ENCODE assay signal across 8 cellular contexts in the genomic region with DNA sequence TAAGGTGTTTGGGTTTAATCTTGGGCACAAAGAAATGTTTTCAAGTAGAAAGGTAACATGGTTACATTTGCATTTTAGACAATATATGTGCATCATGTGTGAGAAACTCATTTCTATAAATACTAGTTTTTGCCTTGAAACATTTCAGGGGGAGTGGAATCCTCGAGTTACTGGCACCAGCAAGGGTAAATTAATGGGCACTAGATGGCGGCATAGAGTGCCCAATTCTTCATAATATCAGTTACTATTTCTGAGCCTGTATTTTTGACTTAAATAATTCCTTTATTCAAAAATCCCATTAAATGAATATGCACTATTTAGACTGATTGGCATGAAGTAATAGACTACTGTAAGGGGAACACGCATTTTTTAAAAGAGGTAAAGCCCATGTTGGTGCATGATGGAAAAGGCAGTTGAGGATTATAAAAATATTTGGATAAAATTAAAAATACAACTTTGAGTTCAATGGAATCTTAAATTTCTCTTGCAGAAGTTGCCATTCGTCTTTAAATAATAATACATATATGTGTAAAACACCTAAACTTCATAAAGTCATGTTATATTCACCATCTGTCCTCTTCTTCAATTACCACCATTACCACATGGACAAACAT.
DNase-seq lines count a peak whose midpoint lies in the region; ATAC-seq and TF ChIP-seq lines count a peak whose summit lies in the region.

No MANE protein-coding gene starts in this region.

- DNase-seq in NOMO-1 treated with DMSO at 0.1 percent for 48 hours (lab: John Stamatoyannopoulos, UW; ENCODE audit: unreplicated experiment): peak; percentile 18
- no peak for DNase-seq in NOMO-1 treated with dmso at 0.1 percent for 144 hours (lab: John Stamatoyannopoulos, UW; ENCODE audit: unreplicated experiment)
- peak; percentile 31 for DNase-seq in RWPE1 (ENCODE audit: low spot score)
- peak; percentile 68 for DNase-seq in brain microvascular endothelial cell
- peak; percentile 3 to 10 for DNase-seq in stimulated activated naive CD8-positive, alpha-beta T cell treated with anti-CD3 and anti-CD28 coated beads, Interleukin-15, amount 100 ng/mL, for 72 hours
- DNase-seq in NCI-H187 (lab: John Stamatoyannopoulos, UW): no peak

- no peaks in the 10 kb centered on the region for H3K4me1 ChIP-seq in liver (ENCODE audit: control insufficient read depth in 4 of 4, insufficient read depth in 4 of 4, low read length in 3 of 4)

- no peaks in the 10 kb centered on the region for H3K27me3 Mint-ChIP-seq in stimulated activated naive CD8-positive, alpha-beta T cell treated with anti-CD3 and anti-CD28 coated beads, Interleukin-15, amount 100 ng/mL, for 72 hours

- POLR2A ChIA-PET in RWPE1 (lab: Yijun Ruan, JAX; ENCODE audit: low non-redundant PET): no interaction called here

- no peak overlapping the region for H3K27ac ChIP-seq in RWPE1
- no peak overlapping the region for H3K27ac ChIP-seq in brain microvascular endothelial cell
- H3K27ac ChIP-seq in liver (ENCODE audit: low read depth in 1 of 2, low read length in 2 of 2): no peak overlapping the region

- no peaks in the 10 kb centered on the region for H3K36me3 ChIP-seq in brain microvascular endothelial cell (replicated peaks)
- no peaks in the 10 kb centered on the region for H3K36me3 ChIP-seq in liver (ENCODE audit: control insufficient read depth in 4 of 4, insufficient read depth in 3 of 4, low read depth in 1 of 4, low read length in 3 of 4)

- TF ChIP-seq CTCF in RWPE1 (conservative IDR thresholded peaks at IDR 0.05; ENCODE audit: low read depth) (peak; percentile 80), brain microvascular endothelial cell (IDR thresholded peaks at IDR 0.05; ENCODE audit: low read depth, low read length, missing control alignments) (peak; percentile 78), liver (IDR thresholded peaks at IDR 0.05; ENCODE audit: low read depth, low read length, missing input control) (peak; percentile 65)

- peak; percentile 73 to 79 for TF ChIP-seq RAD21 in liver (IDR thresholded peaks at IDR 0.05)

- H3K27me3 ChIP-seq in brain microvascular endothelial cell (replicated peaks) (no peaks in the 10 kb centered on the region), liver (ENCODE audit: control insufficient read depth in 4 of 4, insufficient read depth in 4 of 4, low read length in 3 of 4) (no peaks in the 10 kb centered on the region)

- ATAC-seq in HG03159 (IDR thresholded peaks at IDR 0.05; ENCODE audit: unreplicated experiment): peak; percentile 72
- ATAC-seq in stimulated activated naive CD8-positive, alpha-beta T cell treated with anti-CD3 and anti-CD28 coated beads, Interleukin-15, amount 100 ng/mL, for 72 hours: no peak

- H3K4me3 Mint-ChIP-seq in stimulated activated naive CD8-positive, alpha-beta T cell treated with anti-CD3 and anti-CD28 coated beads, Interleukin-15, amount 100 ng/mL, for 72 hours: no peak overlapping the region

- no peak overlapping the region for H3K9ac ChIP-seq in liver (ENCODE audit: low read depth in 1 of 2, low read length in 2 of 2)

- no peak overlapping the region for H3K4me3 ChIP-seq in brain microvascular endothelial cell (ENCODE audit: low read depth, low read length)
- no peak overlapping the region for H3K4me3 ChIP-seq in liver (ENCODE audit: low read depth in 1 of 3, low read length in 3 of 3)

- no peaks in the 10 kb centered on the region for H3K9me3 Mint-ChIP-seq in stimulated activated naive CD8-positive, alpha-beta T cell treated with anti-CD3 and anti-CD28 coated beads, Interleukin-15, amount 100 ng/mL, for 72 hours

- in situ Hi-C loops in brain microvascular endothelial cell (cut with HindIII; ENCODE audit: low pct_ligation_motif_present, low sequenced_read_pairs): no loop called here

- 35% methylated on average over 4 of the region's 4 CpGs for WGBS in liver

- no peaks in the 10 kb centered on the region for H3K9me3 ChIP-seq in liver (ENCODE audit: control insufficient read depth in 4 of 4, low read length in 3 of 4)

- CTCF ChIA-PET in RWPE1 (lab: Yijun Ruan, JAX): interaction anchor here (0.6 to 0.7 kb wide), 2 partner anchors 255 to 656 kb away, joined by 3 read pairs; no protein-coding TSS in a partner anchor

- peaks cover 15% of the 10 kb centered on the region for H3K4me1 Mint-ChIP-seq in stimulated activated naive CD8-positive, alpha-beta T cell treated with anti-CD3 and anti-CD28 coated beads, Interleukin-15, amount 100 ng/mL, for 72 hours

- no peak overlapping the region for H3K27ac Mint-ChIP-seq in stimulated activated naive CD8-positive, alpha-beta T cell treated with anti-CD3 and anti-CD28 coated beads, Interleukin-15, amount 100 ng/mL, for 72 hours

TF ChIP-seq in liver, 16 proteins besides CTCF, POLR2A, EP300 and RAD21:
- TF ChIP-seq SP1 (IDR thresholded peaks at IDR 0.05) (no peak), FOXA2 (IDR thresholded peaks at IDR 0.05) (no peak), YY1 (IDR thresholded peaks at IDR 0.05) (no peak), ZBTB33 (IDR thresholded peaks at IDR 0.05) (no peak)

Comparison
In these comparisons a context has a peak if more than half of its experiments do, and no peak if none do; other contexts are left out.
1. DNase-seq: peak in NOMO-1 treated with DMSO at 0.1 percent for 48 hours (single experiment), RWPE1 (single experiment), brain microvascular endothelial cell (single experiment) and stimulated activated naive CD8-positive, alpha-beta T cell treated with anti-CD3 and anti-CD28 coated beads, Interleukin-15, amount 100 ng/mL, for 72 hours (2 of 2); none in NOMO-1 treated with dmso at 0.1 percent for 144 hours (single experiment) and NCI-H187 (0 of 2).
2. Peak in every context shown above with its lines, with median percentiles within 50 percentile points of each other: CTCF ChIP-seq.